Comparison of ENCODE assay signal across 19 cellular contexts in genomic region chr14:46063872-46064271, GRCh38.
A peak's percentile ranks its signal among the peaks of the same experiment; 100 is the strongest.
DNase-seq lines count a peak whose midpoint lies in the region; ATAC-seq and TF ChIP-seq lines count a peak whose summit lies in the region.
"Had no signal": no experiment of that assay in that cellular context is flagged by ENCODE, and none has a peak within 500 bp of the region (broad histone marks: within the 10 kb centered on the region; RNA-seq: fewer than 3 reads in every experiment).

No MANE protein-coding gene starts in this region.

- TF ChIP-seq CTCF in right atrium auricular region (IDR thresholded peaks at IDR 0.05) = no peak
- no peak for TF ChIP-seq CTCF in choroid plexus epithelial cell (conservative IDR thresholded peaks at IDR 0.05; ENCODE audit: low read depth, low read length)
- no peak for TF ChIP-seq CTCF in vagina (IDR thresholded peaks at IDR 0.05)

- H3K36me3 ChIP-seq in right atrium auricular region (no peaks in the 10 kb centered on the region), vagina (no peaks in the 10 kb centered on the region)

- DNase-seq in Right ventricle myocardium inferior (ENCODE audit: missing footprints) = peak; percentile 33
- no peak for DNase-seq in right atrium auricular region (ENCODE audit: low spot score)
- DNase-seq in NCI-H510A treated with DMSO at 0.1 percent for 48 hours (lab: John Stamatoyannopoulos, UW) = peak; percentile 8
- DNase-seq in choroid plexus epithelial cell (ENCODE audit: low read depth) = peak; percentile 11
- no peak for DNase-seq in SHP77 (lab: John Stamatoyannopoulos, UW)
- no peak for DNase-seq in activated CD4-positive, alpha-beta T cell treated with anti-CD3 and anti-CD28 coated beads, Interleukin-2, amount 50 U/mL, for 48 hours
- no peak for DNase-seq in vagina (ENCODE audit: extremely low spot score in 2 of 2)
- DNase-seq in HUDEP-2 (lab: John Stamatoyannopoulos, UW; ENCODE audit: unreplicated experiment in 76 of 76) = no peak
- DNase-seq: activated CD8-positive, alpha-beta memory T cell treated with anti-CD3 and anti-CD28 coated beads, Interleukin-2, amount 50 U/mL, for 48 hours; activated gamma-delta T cell; amygdala; CD4-positive, CD25-positive, alpha-beta regulatory T cell; effector memory CD4-positive, alpha-beta T cell; hippocampal formation; NCI-H1048; NCI-H226; stimulated activated naive CD4-positive, alpha-beta T cell treated with Interleukin-2 at 50 U/mL for 16 hours; trophoblast cell had no signal

- ATAC-seq in Right ventricle myocardium inferior = no peak
- ATAC-seq: A549 had no signal

- H3K27me3 ChIP-seq in right atrium auricular region (no peaks in the 10 kb centered on the region), vagina (no peaks in the 10 kb centered on the region)

- H3K4me1 ChIP-seq in right atrium auricular region (no peaks in the 10 kb centered on the region), vagina (no peaks in the 10 kb centered on the region)
- H3K4me1 ChIP-seq: A549 had no signal

- no peak overlapping the region for H3K27ac ChIP-seq in right atrium auricular region
- H3K27ac ChIP-seq in vagina = no peak overlapping the region
- H3K27ac ChIP-seq: A549 had no signal

- H3K4me3 ChIP-seq in right atrium auricular region (no peak overlapping the region), choroid plexus epithelial cell (ENCODE audit: low read depth, low read length) (no peak overlapping the region), vagina (no peak overlapping the region)
- H3K4me3 ChIP-seq: A549 had no signal

- H3K9me3 ChIP-seq in right atrium auricular region (no peaks in the 10 kb centered on the region), vagina (no peaks in the 10 kb centered on the region)
- H3K9me3 ChIP-seq: A549 had no signal

- intact Hi-C loops in Right ventricle myocardium inferior (cut with DNase I) = no loop called here
- intact Hi-C loops in vagina (cut with DNase I) = no loop called here

- no peak for TF ChIP-seq POLR2A in vagina (IDR thresholded peaks at IDR 0.05)

Comparison
In these comparisons a context has a peak if more than half of its experiments do, and no peak if none do; other contexts are left out.
1. DNase-seq: peak in Right ventricle myocardium inferior (single experiment), NCI-H510A treated with DMSO at 0.1 percent for 48 hours (single experiment) and choroid plexus epithelial cell (single experiment); none in right atrium auricular region (single experiment), SHP77 (0 of 2), activated CD4-positive, alpha-beta T cell treated with anti-CD3 and anti-CD28 coated beads, Interleukin-2, amount 50 U/mL, for 48 hours (0 of 2), vagina (0 of 2) and HUDEP-2 (0 of 76).